ENCODE assay signal across 8 cellular contexts in genomic region chr11:125165664-125166346, GRCh38. TPM values are rescaled to one million over a fixed set of nuclear protein-coding genes. Genes with fewer than 3 reads are reported as not detected.
A peak's percentile ranks its signal among the peaks of the same experiment; 100 is the strongest.
DNase-seq lines count a peak whose midpoint lies in the region; ATAC-seq and TF ChIP-seq lines count a peak whose summit lies in the region.

No MANE protein-coding gene starts in this region.

- no peak for TF ChIP-seq RAD21 in liver (IDR thresholded peaks at IDR 0.05)

- peak; percentile 23 for ATAC-seq in HG02885 (IDR thresholded peaks at IDR 0.05; ENCODE audit: poor library complexity, unreplicated experiment)
- no peak for ATAC-seq in thoracic aorta (ENCODE audit: insufficient number of reproducible peaks, low FRiP score, low read depth)
- no peak for ATAC-seq in HG03565 (IDR thresholded peaks at IDR 0.05; ENCODE audit: unreplicated experiment)
- no peak for ATAC-seq in HG03280 (IDR thresholded peaks at IDR 0.05; ENCODE audit: unreplicated experiment)

- H3K36me3 ChIP-seq in brain microvascular endothelial cell (replicated peaks) (no peaks in the 10 kb centered on the region), liver (ENCODE audit: control insufficient read depth in 4 of 4, insufficient read depth in 3 of 4, low read depth in 1 of 4, low read length in 3 of 4) (no peaks in the 10 kb centered on the region), thoracic aorta (no peaks in the 10 kb centered on the region)

- TF ChIP-seq CTCF in brain microvascular endothelial cell (IDR thresholded peaks at IDR 0.05; ENCODE audit: low read depth, low read length, missing control alignments) (no peak), liver (IDR thresholded peaks at IDR 0.05; ENCODE audit: low read depth, low read length, missing input control) (no peak), thoracic aorta (IDR thresholded peaks at IDR 0.05) (no peak)

- no peaks in the 10 kb centered on the region for H3K9me3 ChIP-seq in liver (ENCODE audit: control insufficient read depth in 4 of 4, low read length in 3 of 4)
- no peaks in the 10 kb centered on the region for H3K9me3 ChIP-seq in thoracic aorta

- no peaks in the 10 kb centered on the region for H3K27me3 ChIP-seq in brain microvascular endothelial cell (replicated peaks)
- peaks cover 0 to 3% (median under 1%) of the 10 kb centered on the region in 4 donors for H3K27me3 ChIP-seq in liver (ENCODE audit: control insufficient read depth in 4 of 4, insufficient read depth in 4 of 4, low read length in 3 of 4)
- H3K27me3 ChIP-seq in thoracic aorta (replicated peaks; ENCODE audit: insufficient read depth): no peaks in the 10 kb centered on the region

- H3K9ac ChIP-seq in liver (ENCODE audit: low read depth in 1 of 2, low read length in 2 of 2): peak overlapping the region; percentile 36

- WGBS in liver: 3% methylated on average over 46 of the region's 46 CpGs

- H3K4me3 ChIP-seq in brain microvascular endothelial cell (ENCODE audit: low read depth, low read length) (peak overlapping the region; percentile 88), liver (ENCODE audit: low read depth in 1 of 3, low read length in 3 of 3) (peak overlapping the region; percentile 32 to 69 (median 65)), thoracic aorta (peak overlapping the region; percentile 70)

- H3K4me1 ChIP-seq in liver (ENCODE audit: control insufficient read depth in 4 of 4, insufficient read depth in 4 of 4, low read length in 3 of 4): peaks cover 10 to 32% (median 27%) of the 10 kb centered on the region in 4 donors
- peaks cover 37 to 52% of the 10 kb centered on the region in 2 donors for H3K4me1 ChIP-seq in thoracic aorta (ENCODE audit: control insufficient read depth in 1 of 2, low read depth in 2 of 2)

- in situ Hi-C loops in brain microvascular endothelial cell (cut with HindIII; ENCODE audit: low pct_ligation_motif_present, low sequenced_read_pairs): loop anchor here (25.0 kb wide), 1 partner anchor 171 kb away; no protein-coding TSS in a partner anchor

- DNase-seq in CD1c-positive myeloid dendritic cell (ENCODE audit: extremely low spot score) (peak; percentile 26), brain microvascular endothelial cell (no peak), thoracic aorta (ENCODE audit: low spot score) (no peak)
- DNase-seq in activated CD4-positive, alpha-beta T cell treated with anti-CD3 and anti-CD28 coated beads, Interleukin-2, amount 50 U/mL, for 4 hours: no peak

- H3K27ac ChIP-seq in brain microvascular endothelial cell (peak overlapping the region; percentile 51), liver (ENCODE audit: low read depth in 1 of 2, low read length in 2 of 2) (peak overlapping the region; percentile 43 to 51), thoracic aorta (peak overlapping the region; percentile 81 to 86)

TF ChIP-seq in liver, 16 proteins besides CTCF, POLR2A, EP300 and RAD21:
- TF ChIP-seq GABPA (IDR thresholded peaks at IDR 0.05 in 1 of 2, conservative IDR thresholded peaks at IDR 0.05 in 1 of 2) (no peak), JUND (IDR thresholded peaks at IDR 0.05) (no peak), FOXA1 (IDR thresholded peaks at IDR 0.05) (no peak), HNF4G (IDR thresholded peaks at IDR 0.05) (no peak), RXRA (IDR thresholded peaks at IDR 0.05) (no peak), SP1 (IDR thresholded peaks at IDR 0.05) (no peak), ATF3 (IDR thresholded peaks at IDR 0.05) (no peak), FOXA2 (IDR thresholded peaks at IDR 0.05) (no peak), NR2F2 (IDR thresholded peaks at IDR 0.05) (no peak), MAX (IDR thresholded peaks at IDR 0.05) (no peak), REST (IDR thresholded peaks at IDR 0.05) (no peak)

RNA-seq across cellular contexts. Expression of gene PKNOX2, which starts 1.3 kb away (rescaled TPM):
- under 1 TPM; 0.23 to 0.25 TPM for total RNA-seq in liver
- polyA plus RNA-seq in liver: under 1 TPM; 0.14 to 0.29 TPM
- total RNA-seq in thoracic aorta: 1 to 10 TPM; 1.4 to 9.2 TPM

RNA-seq across cellular contexts. Expression of gene TMEM218, which starts 54.4 kb away (rescaled TPM):
- total RNA-seq in liver: 10 to 100 TPM; 11.1 to 13.4 TPM
- 10 to 100 TPM; 14.7 to 16.4 TPM for polyA plus RNA-seq in liver
- 10 to 100 TPM; 15.2 to 17.7 TPM for total RNA-seq in thoracic aorta
